Comparison of ENCODE assay signal across 8 cellular contexts in the genomic region with DNA sequence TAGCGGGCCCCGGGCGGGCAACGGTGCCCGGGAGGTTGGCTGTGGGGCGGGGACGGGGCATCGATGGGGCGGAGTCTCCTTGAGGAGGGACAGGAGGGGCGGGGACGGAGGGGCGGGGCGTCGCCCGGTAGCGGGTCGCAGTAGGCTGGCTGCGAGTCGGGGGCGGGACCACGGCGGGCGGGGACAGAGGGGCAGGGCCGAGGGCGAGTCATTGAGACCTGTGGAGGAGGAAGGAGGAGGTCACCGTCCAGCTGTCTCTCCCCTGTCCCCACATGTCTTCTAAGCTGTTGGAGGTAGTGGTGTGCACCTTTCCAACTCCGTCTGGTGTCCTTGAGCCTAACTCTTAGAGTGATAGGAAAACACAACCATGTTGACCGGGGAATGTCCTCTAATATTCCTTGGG. TPM values are rescaled to one million over a fixed set of nuclear protein-coding genes. Genes with fewer than 3 reads are reported as not detected.
DNase-seq lines count a peak whose midpoint lies in the region; ATAC-seq and TF ChIP-seq lines count a peak whose summit lies in the region.

TSS of gene CRAT (minus strand) at position 54 of the 403 bp plus-strand sequence. CDS start 284 bp downstream, outside the sequence.

- peaks cover 0 to 5% of the 10 kb centered on the region in 2 donors for H3K36me3 ChIP-seq in vagina

- intact Hi-C loops in vagina (cut with DNase I) = no loop called here

- no peaks in the 10 kb centered on the region for H3K9me3 ChIP-seq in vagina

- peak; percentile 47 to 90 for TF ChIP-seq POLR2A in vagina (IDR thresholded peaks at IDR 0.05)

- H3K27ac ChIP-seq in vagina = peak within 1 kb of the TSS; percentile 91

- ATAC-seq in GM18511 (IDR thresholded peaks at IDR 0.05; ENCODE audit: unreplicated experiment) (peak; percentile 73), HG02973 (IDR thresholded peaks at IDR 0.05; ENCODE audit: unreplicated experiment) (peak; percentile 60)

- no peak for TF ChIP-seq CTCF in vagina (IDR thresholded peaks at IDR 0.05)

- H3K27me3 ChIP-seq in vagina = no peaks in the 10 kb centered on the region

- peaks cover 47% of the 10 kb centered on the region for H3K4me1 ChIP-seq in vagina

- DNase-seq in NCI-H2081 (lab: John Stamatoyannopoulos, UW) (peak; percentile 86 to 93), T1000 (lab: John Stamatoyannopoulos, UW) (peak; percentile 85), astrocyte of the hippocampus (ENCODE audit: low read depth, low spot score) (peak; percentile 97), hepatic stellate cell (ENCODE audit: low spot score) (peak; percentile 99), renal cortical epithelial cell (ENCODE audit: low read depth) (peak; percentile 77), vagina (ENCODE audit: extremely low spot score in 2 of 2) (peak in 1 of 2 donors; percentile 96)

- H3K4me3 ChIP-seq in vagina = peak within 1 kb of the TSS; percentile 74 to 100

RNA-seq across cellular contexts. Expression of gene CRAT, which starts in this region (rescaled TPM):
- total RNA-seq in renal cortical epithelial cell = 27.1 and 57.2 TPM in 2 replicates
- 59.9 TPM for total RNA-seq in vagina
